Comparison of ENCODE assay signal across 15 cellular contexts in the genomic region with DNA sequence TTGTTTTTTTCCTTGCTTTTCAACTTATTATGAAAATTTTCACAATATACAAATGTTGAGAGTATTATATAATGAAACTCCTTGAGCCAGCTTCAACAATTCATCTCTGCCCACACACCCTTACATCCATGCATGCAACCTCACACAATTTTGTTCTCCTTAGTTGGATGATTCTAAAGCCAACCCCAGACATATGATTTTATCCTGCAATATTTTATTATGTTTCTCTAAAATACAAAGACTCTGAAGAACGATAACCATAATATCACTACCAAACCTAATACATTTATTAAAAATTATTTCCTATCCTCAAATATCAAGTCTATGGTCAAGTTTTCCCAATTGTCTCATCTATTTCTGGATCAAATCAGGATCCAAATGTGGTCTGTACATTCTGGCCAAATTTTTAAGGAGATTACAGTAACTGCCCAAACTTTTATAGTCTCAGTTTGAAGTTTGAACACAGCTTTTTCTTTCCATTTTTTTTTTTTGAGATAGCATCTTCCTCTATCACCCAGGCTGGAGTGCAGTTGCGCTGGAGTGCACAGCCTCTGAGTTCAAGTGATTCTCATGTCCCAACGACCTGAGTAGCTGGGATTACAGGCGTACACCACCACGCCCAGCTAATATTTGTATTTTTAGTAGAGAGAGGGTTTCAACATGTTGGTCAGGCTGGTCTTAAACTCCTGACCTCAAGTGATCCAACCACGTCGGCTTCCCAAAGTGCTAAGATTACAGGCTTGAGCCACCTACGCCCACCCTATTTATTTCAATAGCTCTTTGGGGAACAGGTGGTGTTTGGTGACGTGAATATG.
DNase-seq lines count a peak whose midpoint lies in the region; ATAC-seq, FAIRE-seq and TF ChIP-seq lines count a peak whose summit lies in the region.
"Had no signal": no experiment of that assay in that cellular context is flagged by ENCODE, and none has a peak within 500 bp of the region (broad histone marks: within the 10 kb centered on the region; RNA-seq: fewer than 3 reads in every experiment).

No MANE protein-coding gene starts in this region.

- no peaks in the 10 kb centered on the region for H3K27me3 ChIP-seq in gastroesophageal sphincter
- H3K27me3 ChIP-seq: Peyer's patch had no signal

- WGBS in A549 (ENCODE audit: missing lambda C conversion rate) = 55% methylated on average over 9 of the region's 9 CpGs
- 62 to 70% methylated on average over 5 to 9 of the region's 9 CpGs for WGBS in gastroesophageal sphincter (ENCODE audit: low coverage in 1 of 2), 2 donors

- CTCF ChIA-PET in A549 (lab: Yijun Ruan, JAX) = interaction anchor here (1.0 to 1.6 kb wide), 3 partner anchors 21 to 524 kb away, joined by 3 to 4 read pairs (median 3); no protein-coding TSS in a partner anchor

- POLR2A ChIA-PET in A549 (lab: Yijun Ruan, JAX) = interaction anchor here (0.7 to 1.0 kb wide), 3 partner anchors 17 to 446 kb away, joined by 7 to 14 read pairs (median 8); no protein-coding TSS in a partner anchor

- H3K9me3 ChIP-seq in A549 (no peaks in the 10 kb centered on the region), gastroesophageal sphincter (no peaks in the 10 kb centered on the region)
- H3K9me3 ChIP-seq: Peyer's patch had no signal

- DNase-seq in A549 (ENCODE audit: low read depth in 1 of 2, low spot score in 1 of 2) (peak in 1 of 2 experiments; percentile 17), sciatic nerve (ENCODE audit: low spot score) (no peak)
- DNase-seq in stimulated activated CD4-positive, alpha-beta T cell treated with anti-CD3 and anti-CD28 coated beads, Interleukin-2, amount 100 ng/mL, for 48 hours = no peak
- DNase-seq: activated naive CD8-positive, alpha-beta T cell treated with anti-CD3 and anti-CD28 coated beads for 36 hours; mesendoderm; Peyer's patch had no signal

- TF ChIP-seq POLR2A in A549 (IDR thresholded peaks at IDR 0.05; ENCODE audit: low read length) = no peak
- no peak for TF ChIP-seq POLR2A in gastroesophageal sphincter (IDR thresholded peaks at IDR 0.05)

- intact Hi-C loops in sciatic nerve (cut with DNase I) = no loop called here

- H3K4me1 ChIP-seq in A549 = peaks cover 24% of the 10 kb centered on the region
- peaks cover 0 to 23% (median 7%) of the 10 kb centered on the region in 3 donors for H3K4me1 ChIP-seq in gastroesophageal sphincter
- H3K4me1 ChIP-seq: Peyer's patch had no signal

- no peak for TF ChIP-seq CTCF in A549 (IDR thresholded peaks at IDR 0.05)
- TF ChIP-seq CTCF in gastroesophageal sphincter (IDR thresholded peaks at IDR 0.05) = no peak

- FAIRE-seq in A549 (lab: Jason Lieb, UNC) = no peak
- FAIRE-seq: A204.1, H1, TTC549 had no signal

- no peaks in the 10 kb centered on the region for H3K36me3 ChIP-seq in gastroesophageal sphincter
- H3K36me3 ChIP-seq: Peyer's patch had no signal

- TF ChIP-seq EP300 in A549 (IDR thresholded peaks at IDR 0.05) (no peak), gastroesophageal sphincter (IDR thresholded peaks at IDR 0.05) (no peak)

- no peak for TF ChIP-seq RAD21 in A549 (conservative IDR thresholded peaks at IDR 0.05 in 1 of 2, IDR thresholded peaks at IDR 0.05 in 1 of 2)

- H3K27ac ChIP-seq in A549 = peak overlapping the region; percentile 68 to 87
- peak overlapping the region in 3 of 4 donors; percentile 11 to 75 (median 64) for H3K27ac ChIP-seq in gastroesophageal sphincter
- H3K27ac ChIP-seq: HL-60 had no signal

- ATAC-seq in A549 (peak in 1 of 2 experiments; percentile 45; a peak in 2 of 6 replicates), SK-N-SH treated with all-trans-retinoic acid at 6 μM for 48 hours (peak; percentile 37), gastroesophageal sphincter (peak; percentile 17), sciatic nerve (peak; percentile 49), HG03135 (IDR thresholded peaks at IDR 0.05; ENCODE audit: unreplicated experiment) (no peak), GM19324 (IDR thresholded peaks at IDR 0.05; ENCODE audit: low FRiP score, unreplicated experiment) (no peak), GM19351 (IDR thresholded peaks at IDR 0.05; ENCODE audit: unreplicated experiment) (no peak)

- H3K4me3 ChIP-seq in A549 (no peak overlapping the region), gastroesophageal sphincter (no peak overlapping the region)
- H3K4me3 ChIP-seq: Peyer's patch had no signal

- H3K4me2 ChIP-seq in A549 = peak overlapping the region; percentile 63

TF ChIP-seq in A549, 52 proteins besides CTCF, POLR2A, EP300 and RAD21 (continues in another document):
- TF ChIP-seq EHF (CRISPR knock-in tag; IDR thresholded peaks at IDR 0.05) = no peak
- TF ChIP-seq, protein P1, sequence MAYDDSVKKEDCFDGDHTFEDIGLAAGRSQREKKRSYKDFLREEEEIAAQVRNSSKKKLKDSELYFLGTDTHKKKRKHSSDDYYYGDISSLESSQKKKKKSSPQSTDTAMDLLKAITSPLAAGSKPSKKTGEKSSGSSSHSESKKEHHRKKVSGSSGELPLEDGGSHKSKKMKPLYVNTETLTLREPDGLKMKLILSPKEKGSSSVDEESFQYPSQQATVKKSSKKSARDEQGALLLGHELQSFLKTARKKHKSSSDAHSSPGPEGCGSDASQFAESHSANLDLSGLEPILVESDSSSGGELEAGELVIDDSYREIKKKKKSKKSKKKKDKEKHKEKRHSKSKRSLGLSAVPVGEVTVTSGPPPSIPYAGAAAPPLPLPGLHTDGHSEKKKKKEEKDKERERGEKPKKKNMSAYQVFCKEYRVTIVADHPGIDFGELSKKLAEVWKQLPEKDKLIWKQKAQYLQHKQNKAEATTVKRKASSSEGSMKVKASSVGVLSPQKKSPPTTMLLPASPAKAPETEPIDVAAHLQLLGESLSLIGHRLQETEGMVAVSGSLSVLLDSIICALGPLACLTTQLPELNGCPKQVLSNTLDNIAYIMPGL (CRISPR knock-in tag; IDR thresholded peaks at IDR 0.05; ENCODE audit: borderline replicate concordance) = no peak
- no peak for TF ChIP-seq ESRRA (IDR thresholded peaks at IDR 0.05; ENCODE audit: borderline replicate concordance, low read length)
- TF ChIP-seq PHF8 (IDR thresholded peaks at IDR 0.05; ENCODE audit: borderline replicate concordance, low read depth) = no peak
- no peak for TF ChIP-seq MYC (IDR thresholded peaks at IDR 0.05; ENCODE audit: borderline replicate concordance, low read length)
- TF ChIP-seq, protein P2, sequence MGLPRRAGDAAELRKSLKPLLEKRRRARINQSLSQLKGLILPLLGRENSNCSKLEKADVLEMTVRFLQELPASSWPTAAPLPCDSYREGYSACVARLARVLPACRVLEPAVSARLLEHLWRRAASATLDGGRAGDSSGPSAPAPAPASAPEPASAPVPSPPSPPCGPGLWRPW (IDR thresholded peaks at IDR 0.05) = no peak
- TF ChIP-seq NPAS2 (CRISPR knock-in tag; IDR thresholded peaks at IDR 0.05; ENCODE audit: borderline replicate concordance) = no peak
- TF ChIP-seq HEYL (CRISPR knock-in tag; IDR thresholded peaks at IDR 0.05) = no peak
- TF ChIP-seq, protein P3, sequence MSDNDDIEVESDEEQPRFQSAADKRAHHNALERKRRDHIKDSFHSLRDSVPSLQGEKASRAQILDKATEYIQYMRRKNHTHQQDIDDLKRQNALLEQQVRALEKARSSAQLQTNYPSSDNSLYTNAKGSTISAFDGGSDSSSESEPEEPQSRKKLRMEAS (IDR thresholded peaks at IDR 0.05) = no peak
- no peak for TF ChIP-seq RNF2 (IDR thresholded peaks at IDR 0.05; ENCODE audit: borderline replicate concordance, low read depth)
- TF ChIP-seq TP53 (CRISPR knock-in tag; IDR thresholded peaks at IDR 0.05) = no peak

TF ChIP-seq in SK-N-SH treated with all-trans-retinoic acid at 6 μM for 48 hours, 23 proteins besides CTCF, POLR2A, EP300 and RAD21:
- TF ChIP-seq, protein P4, sequence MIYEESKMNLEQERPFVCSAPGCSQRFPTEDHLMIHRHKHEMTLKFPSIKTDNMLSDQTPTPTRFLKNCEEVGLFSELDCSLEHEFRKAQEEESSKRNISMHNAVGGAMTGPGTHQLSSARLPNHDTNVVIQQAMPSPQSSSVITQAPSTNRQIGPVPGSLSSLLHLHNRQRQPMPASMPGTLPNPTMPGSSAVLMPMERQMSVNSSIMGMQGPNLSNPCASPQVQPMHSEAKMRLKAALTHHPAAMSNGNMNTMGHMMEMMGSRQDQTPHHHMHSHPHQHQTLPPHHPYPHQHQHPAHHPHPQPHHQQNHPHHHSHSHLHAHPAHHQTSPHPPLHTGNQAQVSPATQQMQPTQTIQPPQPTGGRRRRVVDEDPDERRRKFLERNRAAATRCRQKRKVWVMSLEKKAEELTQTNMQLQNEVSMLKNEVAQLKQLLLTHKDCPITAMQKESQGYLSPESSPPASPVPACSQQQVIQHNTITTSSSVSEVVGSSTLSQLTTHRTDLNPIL (CRISPR knock-in tag; IDR thresholded peaks at IDR 0.05; ENCODE audit: low read depth) = no peak
- TF ChIP-seq SNAI2 (CRISPR knock-in tag; IDR thresholded peaks at IDR 0.05) (no peak), CSDC2 (CRISPR knock-in tag; IDR thresholded peaks at IDR 0.05) (peak; percentile 66; the same call in 1 of the 2 replicates), ZC3H10 (CRISPR knock-in tag; IDR thresholded peaks at IDR 0.05) (0 out of 2 replicates have a peak, but pooled peaks have one; percentile 6), BACH2 (CRISPR knock-in tag; IDR thresholded peaks at IDR 0.05; ENCODE audit: borderline replicate concordance) (no peak), ZFP3 (CRISPR knock-in tag; IDR thresholded peaks at IDR 0.05) (peak; percentile 36; the same call in 1 of the 2 replicates)
- TF ChIP-seq, protein P5, sequence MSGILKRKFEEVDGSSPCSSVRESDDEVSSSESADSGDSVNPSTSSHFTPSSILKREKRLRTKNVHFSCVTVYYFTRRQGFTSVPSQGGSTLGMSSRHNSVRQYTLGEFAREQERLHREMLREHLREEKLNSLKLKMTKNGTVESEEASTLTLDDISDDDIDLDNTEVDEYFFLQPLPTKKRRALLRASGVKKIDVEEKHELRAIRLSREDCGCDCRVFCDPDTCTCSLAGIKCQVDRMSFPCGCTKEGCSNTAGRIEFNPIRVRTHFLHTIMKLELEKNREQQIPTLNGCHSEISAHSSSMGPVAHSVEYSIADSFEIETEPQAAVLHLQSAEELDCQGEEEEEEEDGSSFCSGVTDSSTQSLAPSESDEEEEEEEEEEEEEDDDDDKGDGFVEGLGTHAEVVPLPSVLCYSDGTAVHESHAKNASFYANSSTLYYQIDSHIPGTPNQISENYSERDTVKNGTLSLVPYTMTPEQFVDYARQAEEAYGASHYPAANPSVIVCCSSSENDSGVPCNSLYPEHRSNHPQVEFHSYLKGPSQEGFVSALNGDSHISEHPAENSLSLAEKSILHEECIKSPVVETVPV (CRISPR knock-in tag; IDR thresholded peaks at IDR 0.05) = no peak

Comparison
In these comparisons a context has a peak if more than half of its experiments do, and no peak if none do; other contexts are left out.
1. ATAC-seq: peak in SK-N-SH treated with all-trans-retinoic acid at 6 μM for 48 hours (single experiment), gastroesophageal sphincter (single experiment) and sciatic nerve (single experiment); none in HG03135 (single experiment), GM19324 (single experiment) and GM19351 (single experiment).